In genomic region chr3:71057526-71057894, GRCh38 we compare ENCODE assay signal across 12 cellular contexts.
DNase-seq lines count a peak whose midpoint lies in the region; ATAC-seq, FAIRE-seq and TF ChIP-seq lines count a peak whose summit lies in the region.
"Had no signal": no experiment of that assay in that cellular context is flagged by ENCODE, and none has a peak within 500 bp of the region (broad histone marks: within the 10 kb centered on the region; RNA-seq: fewer than 3 reads in every experiment).

No MANE protein-coding gene starts in this region.

- WGBS in SK-N-SH (ENCODE audit: low lambda C conversion rate), result 51% methylated on average over 4 of the region's 4 CpGs
- WGBS in esophagus muscularis mucosa, result 40% methylated on average over 4 of the region's 4 CpGs
- 9 to 40% (median 27%) methylated on average over 4 of the region's 4 CpGs for WGBS in small intestine, 3 donors

- peaks cover 100% of the 10 kb centered on the region for H3K79me2 ChIP-seq in SK-N-SH (ENCODE audit: insufficient read depth)

- H3F3A ChIP-seq in SK-N-SH (replicated peaks; ENCODE audit: insufficient read depth), result peaks cover 27% of the 10 kb centered on the region

- DNase-seq in SK-N-SH (no peak), esophagus muscularis mucosa (ENCODE audit: extremely low spot score) (peak; percentile 77), small intestine (peak; percentile 58), CD14-positive monocyte (ENCODE audit: low spot score) (no peak), dedifferentiated amniotic fluid mesenchymal stem cell (ENCODE audit: extremely low spot score) (no peak)
- DNase-seq: KG1, retina, SHP77 had no signal

- H3K4me2 ChIP-seq in SK-N-SH, result peak overlapping the region; percentile 55

- H3K4me1 ChIP-seq in HUES48 (ENCODE audit: control insufficient read depth, insufficient read depth, low read length) (peaks cover 99% of the 10 kb centered on the region), SK-N-SH (ENCODE audit: control insufficient read depth in 1 of 2, insufficient read depth in 2 of 2, low read depth in 1 of 2, low read length in 1 of 2) (peaks cover 42 to 70% of the 10 kb centered on the region in 2 experiments), esophagus muscularis mucosa (peaks cover 62 to 92% (median 88%) of the 10 kb centered on the region in 4 donors), small intestine (ENCODE audit: control insufficient read depth in 2 of 2, insufficient read depth in 1 of 2, low read depth in 1 of 2, low read length in 1 of 2) (peaks cover 5 to 7% of the 10 kb centered on the region in 2 donors)

- FAIRE-seq in small intestine (lab: Jason Lieb, UNC), result peak; percentile 55

- no peak for TF ChIP-seq POLR2A in esophagus muscularis mucosa (IDR thresholded peaks at IDR 0.05; ENCODE audit: low read depth)

- no peaks in the 10 kb centered on the region for H3K9me3 ChIP-seq in HUES48 (ENCODE audit: control insufficient read depth, insufficient read depth, low read length)
- no peaks in the 10 kb centered on the region for H3K9me3 ChIP-seq in SK-N-SH
- no peaks in the 10 kb centered on the region for H3K9me3 ChIP-seq in esophagus muscularis mucosa
- no peaks in the 10 kb centered on the region for H3K9me3 ChIP-seq in small intestine (ENCODE audit: control insufficient read depth, low read depth)

- H3K27me3 Mint-ChIP-seq in CD14-positive monocyte (ENCODE audit: low read depth in 3 of 3), result no peaks in the 10 kb centered on the region

- no peaks in the 10 kb centered on the region for H3K9me2 ChIP-seq in SK-N-SH

- TF ChIP-seq EP300 in SK-N-SH (IDR thresholded peaks at IDR 0.05; ENCODE audit: borderline replicate concordance in 1 of 2, low read depth in 1 of 2, low read length in 1 of 2) (no peak), esophagus muscularis mucosa (IDR thresholded peaks at IDR 0.05) (no peak)

- no peaks in the 10 kb centered on the region for H4K20me1 ChIP-seq in SK-N-SH (ENCODE audit: insufficient read depth)

- CTCF ChIA-PET in SK-N-SH (lab: Yijun Ruan, JAX), result interaction anchor here (1.2 kb wide), 1 partner anchor 527 kb away, joined by 5 read pairs; the partner anchor contains the start of gene FOXP1

- H3K4me1 Mint-ChIP-seq in CD14-positive monocyte, result peaks cover 8% of the 10 kb centered on the region

- H3K36me3 ChIP-seq in HUES48 (ENCODE audit: control insufficient read depth, insufficient read depth, low read length) (no peaks in the 10 kb centered on the region), SK-N-SH (replicated peaks in 1 of 2; ENCODE audit: control insufficient read depth in 1 of 2, insufficient read depth in 2 of 2, low read length in 1 of 2) (peaks cover 0 to 10% of the 10 kb centered on the region in 2 experiments), esophagus muscularis mucosa (peaks cover 0 to 4% (median 0%) of the 10 kb centered on the region in 4 donors), small intestine (ENCODE audit: control insufficient read depth in 2 of 2, insufficient read depth in 2 of 2, low read length in 2 of 2) (peaks cover 0 to 6% of the 10 kb centered on the region in 2 donors)

- H2AFZ ChIP-seq in SK-N-SH (ENCODE audit: low read depth), result no peak overlapping the region

- H3K27ac ChIP-seq in HUES48 (ENCODE audit: low read depth, low read length), result peak overlapping the region; percentile 56
- peak overlapping the region; percentile 50 to 97 for H3K27ac ChIP-seq in SK-N-SH (ENCODE audit: low read depth in 2 of 2, low read length in 1 of 2)
- H3K27ac ChIP-seq in esophagus muscularis mucosa (replicated peaks in 1 of 4), result peak overlapping the region; percentile 92 to 98 (median 98)
- peak overlapping the region; percentile 55 to 75 for H3K27ac ChIP-seq in small intestine (ENCODE audit: low read depth in 1 of 2, low read length in 1 of 2)

- H3K27me3 ChIP-seq in HUES48 (ENCODE audit: control insufficient read depth, insufficient read depth, low read length) (0 out of 2 replicates have a peak, but pooled peaks cover 3% of the 10 kb centered on the region), SK-N-SH (ENCODE audit: insufficient read depth) (no peaks in the 10 kb centered on the region), esophagus muscularis mucosa (no peaks in the 10 kb centered on the region), small intestine (ENCODE audit: control insufficient read depth in 2 of 2, insufficient read depth in 2 of 2, low read length in 2 of 2) (no peaks in the 10 kb centered on the region)

- H3K4me3 ChIP-seq in HUES48 (ENCODE audit: low read depth, low read length), result no peak overlapping the region; the same call in 1 of the 2 replicates
- H3K4me3 ChIP-seq in SK-N-SH (ENCODE audit: low read depth in 2 of 2, low read length in 1 of 2), result peak overlapping the region in 1 of 2 experiments; percentile 14; a peak in 1 of 4 replicates
- peak overlapping the region; percentile 5 to 75 (median 56) for H3K4me3 ChIP-seq in esophagus muscularis mucosa
- H3K4me3 ChIP-seq in small intestine (ENCODE audit: low read depth in 1 of 2, low read length in 2 of 2), result no peak overlapping the region

- TF ChIP-seq RAD21 in SK-N-SH (IDR thresholded peaks at IDR 0.05; ENCODE audit: low read length), result no peak

- H3K9ac ChIP-seq in HUES48 (ENCODE audit: low read depth, low read length) (no peak overlapping the region), SK-N-SH (peak overlapping the region; percentile 61; the same call in 1 of the 2 replicates)

- H3K4me3 Mint-ChIP-seq in CD14-positive monocyte, result no peak overlapping the region

- H3K9me3 Mint-ChIP-seq in CD14-positive monocyte, result no peaks in the 10 kb centered on the region

- POLR2A ChIA-PET in SK-N-SH (lab: Yijun Ruan, JAX), result no interaction called here

- H3K36me3 Mint-ChIP-seq in CD14-positive monocyte, result peaks cover 13 to 16% of the 10 kb centered on the region in 2 donors

- ATAC-seq in HG03139 (IDR thresholded peaks at IDR 0.05; ENCODE audit: unreplicated experiment) (no peak), HG02588 (IDR thresholded peaks at IDR 0.05; ENCODE audit: unreplicated experiment) (no peak)
- ATAC-seq: HCT116 had no signal

- H3K27ac Mint-ChIP-seq in CD14-positive monocyte, result no peak overlapping the region

- intact Hi-C loops in esophagus muscularis mucosa (cut with DNase I) (no loop called here), CD14-positive monocyte (cut with micrococcal nuclease) (no loop called here)

- TF ChIP-seq CTCF in SK-N-SH (IDR thresholded peaks at IDR 0.05) (no peak), esophagus muscularis mucosa (IDR thresholded peaks at IDR 0.05) (no peak), CD14-positive monocyte (IDR thresholded peaks at IDR 0.05) (no peak)

TF ChIP-seq in SK-N-SH, 30 proteins besides CTCF, POLR2A, EP300 and RAD21 (continues in another document):
- TF ChIP-seq CHD2 (IDR thresholded peaks at IDR 0.05; ENCODE audit: low read length, partially characterized antibody) (no peak), YY1 (IDR thresholded peaks at IDR 0.05; ENCODE audit: low read depth) (no peak), USF2 (IDR thresholded peaks at IDR 0.05; ENCODE audit: borderline replicate concordance, low read depth, low read length) (no peak), SMC3 (IDR thresholded peaks at IDR 0.05; ENCODE audit: low read depth, low read length) (no peak), ELF1 (IDR thresholded peaks at IDR 0.05) (no peak), TCF12 (IDR thresholded peaks at IDR 0.05) (peak; percentile 26; the same call in 1 of the 2 replicates), JUND (IDR thresholded peaks at IDR 0.05) (peak; percentile 24; the same call in 1 of the 2 replicates), NFIC (IDR thresholded peaks at IDR 0.05; ENCODE audit: borderline replicate concordance) (0 out of 2 replicates have a peak, but pooled peaks have one; percentile 9), EZH2phosphoT487 (IDR thresholded peaks at IDR 0.05; ENCODE audit: borderline replicate concordance, low read depth) (no peak), RXRA (IDR thresholded peaks at IDR 0.05; ENCODE audit: borderline replicate concordance, low read depth) (peak; percentile 23; the same call in 1 of the 2 replicates), SIN3A (IDR thresholded peaks at IDR 0.05; ENCODE audit: borderline replicate concordance, low read depth, low read length) (no peak), FOSL2 (IDR thresholded peaks at IDR 0.05; ENCODE audit: borderline replicate concordance, low read depth) (peak; percentile 38; the same call in 1 of the 2 replicates), PBX3 (IDR thresholded peaks at IDR 0.05) (peak; percentile 43)

Comparison
In these comparisons a context has a peak if more than half of its experiments do, and no peak if none do; other contexts are left out.
1. H3K4me3 ChIP-seq: peak in esophagus muscularis mucosa (4 of 4); none in HUES48 (single experiment) and small intestine (0 of 2).
2. DNase-seq: peak in esophagus muscularis mucosa (single experiment) and small intestine (single experiment); none in SK-N-SH (single experiment), CD14-positive monocyte (single experiment) and dedifferentiated amniotic fluid mesenchymal stem cell (single experiment).
3. Peak in every context shown above with its lines, with median percentiles within 50 percentile points of each other: H3K27ac ChIP-seq.